In the genomic region with DNA sequence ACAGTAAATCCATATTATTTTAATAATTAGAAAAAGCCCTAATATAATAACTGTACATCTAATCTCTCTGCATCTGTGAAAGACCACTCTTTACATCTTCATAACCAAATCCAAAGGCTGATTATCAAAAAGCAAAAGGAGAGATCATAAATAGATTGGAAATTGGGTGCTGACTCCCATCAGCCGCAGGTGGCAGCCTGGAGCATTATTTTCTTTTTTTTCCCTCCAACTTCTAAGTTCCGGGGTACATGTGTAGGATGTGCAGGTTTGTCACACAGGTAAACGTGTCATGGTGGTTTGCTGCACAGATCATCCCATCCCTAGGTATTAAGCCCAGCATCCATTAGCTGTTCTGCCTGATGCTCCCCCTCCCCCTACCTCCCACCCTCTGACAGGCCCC, we compare ENCODE assay signal across 26 cellular contexts.
"Had no signal": no experiment of that assay in that cellular context is flagged by ENCODE, and none has a peak within 500 bp of the region (broad histone marks: within the 10 kb centered on the region; RNA-seq: fewer than 3 reads in every experiment).

No MANE protein-coding gene starts in this region.

- H3K36me3 Mint-ChIP-seq: natural killer cell; stimulated activated effector memory CD8-positive, alpha-beta T cell treated with anti-CD3 and anti-CD28 coated beads, Interleukin-12 subunit alpha, Interleukin-12 subunit beta, amount 100 ng/mL, for 72 hours; stimulated activated naive B cell treated with anti-CD40 and anti-IgM and Interleukin-4, amounts not matched to agents 10 μg/mL and 1 μg/mL and 100 μg/mL, for 72 hours had no signal

- H3K27ac ChIP-seq: neural progenitor cell, ovary, psoas muscle, right lobe of liver, sigmoid colon, stomach, thoracic aorta, thyroid gland, tibial nerve, upper lobe of left lung, vagina had no signal

- H3K27me3 Mint-ChIP-seq: stimulated activated naive CD8-positive, alpha-beta T cell treated with anti-CD3 and anti-CD28 coated beads, Interleukin-15, Interleukin-2, amounts not matched to agents 100 ng/mL and 50 ng/mL, for 24 hours had no signal

- H3K4me3 Mint-ChIP-seq: natural killer cell; nephron; neural progenitor cell; stimulated activated effector memory CD8-positive, alpha-beta T cell treated with anti-CD3 and anti-CD28 coated beads, Interleukin-12 subunit alpha, Interleukin-12 subunit beta, amount 100 ng/mL, for 72 hours; stimulated activated naive B cell treated with anti-CD40 and anti-IgM and Interleukin-4, amounts not matched to agents 10 μg/mL and 1 μg/mL and 100 μg/mL, for 72 hours; stimulated activated naive CD8-positive, alpha-beta T cell treated with anti-CD3 and anti-CD28 coated beads, Interleukin-15, Interleukin-2, amounts not matched to agents 100 ng/mL and 50 ng/mL, for 24 hours had no signal

- H3K27me3 ChIP-seq: neural progenitor cell, ovary, right lobe of liver, sigmoid colon, stomach, thyroid gland, tibial nerve, upper lobe of left lung, vagina had no signal

- H3K9me3 Mint-ChIP-seq: natural killer cell; neural progenitor cell; stimulated activated effector memory CD8-positive, alpha-beta T cell treated with anti-CD3 and anti-CD28 coated beads, Interleukin-12 subunit alpha, Interleukin-12 subunit beta, amount 100 ng/mL, for 72 hours; stimulated activated naive B cell treated with anti-CD40 and anti-IgM and Interleukin-4, amounts not matched to agents 10 μg/mL and 1 μg/mL and 100 μg/mL, for 72 hours; stimulated activated naive CD8-positive, alpha-beta T cell treated with anti-CD3 and anti-CD28 coated beads, Interleukin-15, Interleukin-2, amounts not matched to agents 100 ng/mL and 50 ng/mL, for 24 hours had no signal

- DNase-seq: natural killer cell; occipital lobe; ovary; psoas muscle; right cardiac atrium; right lobe of liver; sigmoid colon; small intestine; stimulated activated CD4-positive, alpha-beta T cell treated with anti-CD3 and anti-CD28 coated beads, Interleukin-15, amount 100 ng/mL, for 24 hours; stimulated activated CD4-positive, alpha-beta T cell treated with anti-CD3 and anti-CD28 coated beads, Interleukin-2, amount 100 ng/mL, for 24 hours; stimulated activated CD4-positive, alpha-beta T cell treated with anti-CD3 and anti-CD28 coated beads, Interleukin-2, amount 100 ng/mL, for 48 hours; stimulated activated CD4-positive, alpha-beta T cell treated with anti-CD3 and anti-CD28 coated beads, Interleukin-4, amount 100 ng/mL, for 24 hours; stimulated activated naive B cell treated with anti-CD40 and anti-IgM and Interleukin-4, amounts not matched to agents 10 μg/mL and 1 μg/mL and 100 μg/mL, for 72 hours; stimulated activated naive CD4-positive, alpha-beta T cell treated with Interleukin-2 at 50 U/mL for 16 hours; stomach; thyroid gland; trophoblast cell; upper lobe of left lung had no signal

- H3K27ac Mint-ChIP-seq: natural killer cell; nephron; neural progenitor cell; stimulated activated effector memory CD8-positive, alpha-beta T cell treated with anti-CD3 and anti-CD28 coated beads, Interleukin-12 subunit alpha, Interleukin-12 subunit beta, amount 100 ng/mL, for 72 hours; stimulated activated naive B cell treated with anti-CD40 and anti-IgM and Interleukin-4, amounts not matched to agents 10 μg/mL and 1 μg/mL and 100 μg/mL, for 72 hours; stimulated activated naive CD8-positive, alpha-beta T cell treated with anti-CD3 and anti-CD28 coated beads, Interleukin-15, Interleukin-2, amounts not matched to agents 100 ng/mL and 50 ng/mL, for 24 hours had no signal

- FAIRE-seq: small intestine, urothelium cell line had no signal

- H3K4me1 Mint-ChIP-seq: natural killer cell; neural progenitor cell; stimulated activated effector memory CD8-positive, alpha-beta T cell treated with anti-CD3 and anti-CD28 coated beads, Interleukin-12 subunit alpha, Interleukin-12 subunit beta, amount 100 ng/mL, for 72 hours; stimulated activated naive B cell treated with anti-CD40 and anti-IgM and Interleukin-4, amounts not matched to agents 10 μg/mL and 1 μg/mL and 100 μg/mL, for 72 hours had no signal

- H3K4me3 ChIP-seq: neural progenitor cell, ovary, psoas muscle, right lobe of liver, sigmoid colon, stomach, thoracic aorta, thyroid gland, tibial nerve, upper lobe of left lung, vagina had no signal

- ATAC-seq: stimulated activated effector memory CD8-positive, alpha-beta T cell treated with anti-CD3 and anti-CD28 coated beads, Interleukin-12 subunit alpha, Interleukin-12 subunit beta, amount 100 ng/mL, for 72 hours; stimulated activated naive B cell treated with anti-CD40 and anti-IgM and Interleukin-4, amounts not matched to agents 10 μg/mL and 1 μg/mL and 100 μg/mL, for 72 hours had no signal

- H3K36me3 ChIP-seq: neural progenitor cell, ovary, right lobe of liver, thoracic aorta had no signal

- H2AFZ ChIP-seq: neural progenitor cell had no signal

- H3K4me2 ChIP-seq: neural progenitor cell had no signal

- H3K4me1 ChIP-seq: neural progenitor cell, psoas muscle, right lobe of liver, sigmoid colon, thyroid gland, upper lobe of left lung, vagina had no signal

- H3K9me3 ChIP-seq: ovary, psoas muscle, right lobe of liver, stomach, thoracic aorta, thyroid gland, tibial nerve, upper lobe of left lung, vagina had no signal
